In genomic region chr1:18913065-18913502, GRCh38 we compare ENCODE assay signal across 8 cellular contexts. TPM values are rescaled to one million over a fixed set of nuclear protein-coding genes. Genes with fewer than 3 reads are reported as not detected.
DNase-seq lines count a peak whose midpoint lies in the region; ATAC-seq and TF ChIP-seq lines count a peak whose summit lies in the region.

No MANE protein-coding gene starts in this region.

- WGBS in liver = 20% methylated on average over 14 of the region's 14 CpGs

- peak; percentile 43 for DNase-seq in AG04450 (ENCODE audit: low read depth, low spot score)
- peak; percentile 59 for DNase-seq in NCI-H2227 treated with DMSO at 0.1 percent for 48 hours (lab: John Stamatoyannopoulos, UW)
- peak; percentile 85 for DNase-seq in activated CD4-positive, alpha-beta T cell treated with anti-CD3 and anti-CD28 coated beads for 48 hours
- DNase-seq in stimulated activated CD4-positive, alpha-beta T cell treated with anti-CD3 and anti-CD28 coated beads, Interleukin-4, amount 100 ng/mL, for 48 hours (ENCODE audit: low read depth in 2 of 2) = peak; percentile 73 to 74
- no peak for DNase-seq in NCI-H2029 (lab: John Stamatoyannopoulos, UW)

- H3K4me1 ChIP-seq in liver (ENCODE audit: control insufficient read depth in 4 of 4, insufficient read depth in 4 of 4, low read length in 3 of 4) = peaks cover 0 to 4% (median 2%) of the 10 kb centered on the region in 4 donors

- CTCF ChIA-PET in AG04450 (lab: Charles Lee) = interaction anchor here (0.6 to 5.2 kb wide), 62 partner anchors 8 to 327 kb away, joined by 3 to 82 read pairs (median 6); partner anchors contain the start of genes ALDH4A1 and IFFO2

- H3K36me3 ChIP-seq in liver (ENCODE audit: control insufficient read depth in 4 of 4, insufficient read depth in 3 of 4, low read depth in 1 of 4, low read length in 3 of 4) = peaks cover 0 to 49% (median 11%) of the 10 kb centered on the region in 4 donors

- H3K9me3 ChIP-seq in AG04450 (ENCODE audit: control insufficient read depth, insufficient read depth, low read length) (no peaks in the 10 kb centered on the region; the same call in 1 of the 2 replicates), liver (ENCODE audit: control insufficient read depth in 4 of 4, low read length in 3 of 4) (no peaks in the 10 kb centered on the region)

- H3K4me3 ChIP-seq in AG04450 (ENCODE audit: low read depth, low read length) (no peak overlapping the region), liver (ENCODE audit: low read depth in 1 of 3, low read length in 3 of 3) (no peak overlapping the region)

- TF ChIP-seq RAD21 in liver (IDR thresholded peaks at IDR 0.05) = peak; percentile 96 to 98

- POLR2A ChIA-PET in AG04450 (lab: Yijun Ruan, JAX) = interaction anchor here (0.6 to 0.8 kb wide), 2 partner anchors 15 to 178 kb away, joined by 3 read pairs; no protein-coding TSS in a partner anchor

- peak overlapping the region; percentile 33 for H3K27ac ChIP-seq in AG04450 (ENCODE audit: low read depth, low read length)
- H3K27ac ChIP-seq in cingulate gyrus (ENCODE audit: low read depth, low read length) = peak overlapping the region; percentile 39
- peak overlapping the region; percentile 29 to 42 for H3K27ac ChIP-seq in liver (ENCODE audit: low read depth in 1 of 2, low read length in 2 of 2)

- peak; percentile 100 for TF ChIP-seq CTCF in AG04450 (IDR thresholded peaks at IDR 0.05; ENCODE audit: low read depth, low read length)
- TF ChIP-seq CTCF in liver (IDR thresholded peaks at IDR 0.05; ENCODE audit: low read depth, low read length, missing input control) = peak; percentile 99

- H3K9ac ChIP-seq in liver (ENCODE audit: low read depth in 1 of 2, low read length in 2 of 2) = no peak overlapping the region

- H3K27me3 ChIP-seq in AG04450 (ENCODE audit: control insufficient read depth, insufficient read depth, low read length) (no peaks in the 10 kb centered on the region), liver (ENCODE audit: control insufficient read depth in 4 of 4, insufficient read depth in 4 of 4, low read length in 3 of 4) (no peaks in the 10 kb centered on the region)

- ATAC-seq in GM18909 (IDR thresholded peaks at IDR 0.05; ENCODE audit: poor library complexity, unreplicated experiment) = peak; percentile 60

TF ChIP-seq in liver, 16 proteins besides CTCF, POLR2A, EP300 and RAD21:
- TF ChIP-seq FOXA2 (IDR thresholded peaks at IDR 0.05) (no peak), GABPA (IDR thresholded peaks at IDR 0.05 in 1 of 2, conservative IDR thresholded peaks at IDR 0.05 in 1 of 2) (peak in 1 of 2 donors; percentile 51), HNF4A (conservative IDR thresholded peaks at IDR 0.05) (peak; percentile 8 to 45), RXRA (IDR thresholded peaks at IDR 0.05) (peak in 1 of 2 donors; percentile 30), YY1 (IDR thresholded peaks at IDR 0.05) (no peak), MAX (IDR thresholded peaks at IDR 0.05) (no peak)
- TF ChIP-seq, protein P1, sequence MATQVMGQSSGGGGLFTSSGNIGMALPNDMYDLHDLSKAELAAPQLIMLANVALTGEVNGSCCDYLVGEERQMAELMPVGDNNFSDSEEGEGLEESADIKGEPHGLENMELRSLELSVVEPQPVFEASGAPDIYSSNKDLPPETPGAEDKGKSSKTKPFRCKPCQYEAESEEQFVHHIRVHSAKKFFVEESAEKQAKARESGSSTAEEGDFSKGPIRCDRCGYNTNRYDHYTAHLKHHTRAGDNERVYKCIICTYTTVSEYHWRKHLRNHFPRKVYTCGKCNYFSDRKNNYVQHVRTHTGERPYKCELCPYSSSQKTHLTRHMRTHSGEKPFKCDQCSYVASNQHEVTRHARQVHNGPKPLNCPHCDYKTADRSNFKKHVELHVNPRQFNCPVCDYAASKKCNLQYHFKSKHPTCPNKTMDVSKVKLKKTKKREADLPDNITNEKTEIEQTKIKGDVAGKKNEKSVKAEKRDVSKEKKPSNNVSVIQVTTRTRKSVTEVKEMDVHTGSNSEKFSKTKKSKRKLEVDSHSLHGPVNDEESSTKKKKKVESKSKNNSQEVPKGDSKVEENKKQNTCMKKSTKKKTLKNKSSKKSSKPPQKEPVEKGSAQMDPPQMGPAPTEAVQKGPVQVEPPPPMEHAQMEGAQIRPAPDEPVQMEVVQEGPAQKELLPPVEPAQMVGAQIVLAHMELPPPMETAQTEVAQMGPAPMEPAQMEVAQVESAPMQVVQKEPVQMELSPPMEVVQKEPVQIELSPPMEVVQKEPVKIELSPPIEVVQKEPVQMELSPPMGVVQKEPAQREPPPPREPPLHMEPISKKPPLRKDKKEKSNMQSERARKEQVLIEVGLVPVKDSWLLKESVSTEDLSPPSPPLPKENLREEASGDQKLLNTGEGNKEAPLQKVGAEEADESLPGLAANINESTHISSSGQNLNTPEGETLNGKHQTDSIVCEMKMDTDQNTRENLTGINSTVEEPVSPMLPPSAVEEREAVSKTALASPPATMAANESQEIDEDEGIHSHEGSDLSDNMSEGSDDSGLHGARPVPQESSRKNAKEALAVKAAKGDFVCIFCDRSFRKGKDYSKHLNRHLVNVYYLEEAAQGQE (IDR thresholded peaks at IDR 0.05) = peak; percentile 10
TF ChIP-seq in liver: peak in this region for 4.

RNA-seq across cellular contexts. Expression of gene ALDH4A1, which starts 10.7 kb away (rescaled TPM):
- polyA plus RNA-seq in AG04450 (2011; rRNA removed) = 8.8 and 14.7 TPM in 2 replicates
- polyA minus RNA-seq in AG04450 (2011; rRNA and poly(A)+ RNA removed) = 8.3 and 10.4 TPM in 2 replicates
- 100 to 1,000 TPM; 162 to 287 TPM for total RNA-seq in liver
- 100 to 1,000 TPM; 201 to 424 TPM for polyA plus RNA-seq in liver

RNA-seq across cellular contexts. Expression of gene IFFO2, which starts 43.4 kb away (rescaled TPM):
- 6.8 and 7.8 TPM in 2 replicates for polyA plus RNA-seq in AG04450 (2011; rRNA removed)
- polyA minus RNA-seq in AG04450 (2011; rRNA and poly(A)+ RNA removed) = 13.7 and 15.2 TPM in 2 replicates
- total RNA-seq in liver = 1 to 10 TPM; 2.6 to 7.4 TPM
- 1 to 10 TPM in 1 of 2 donors, under 1 TPM in 1; 0.88 to 3.4 TPM for polyA plus RNA-seq in liver

RNA-seq across cellular contexts. Expression of gene TAS1R2, which starts 53.6 kb away (rescaled TPM):
- polyA plus RNA-seq in AG04450 (2011; rRNA removed) (not detected in 2 replicates), liver (not detected)
- not detected in 2 replicates for polyA minus RNA-seq in AG04450 (2011; rRNA and poly(A)+ RNA removed)
- total RNA-seq in liver = not detected

Comparison
In these comparisons a context has a peak if more than half of its experiments do, and no peak if none do; other contexts are left out.
1. RNA of gene ALDH4A1, which starts 10.7 kb away (polyA plus RNA-seq): 201 to 424 TPM in liver; 8.8 to 14.7 TPM in AG04450; every median in the first group is over 10 times any median in the second.
2. Peak in every context shown above with its lines, with median percentiles within 50 percentile points of each other: H3K27ac ChIP-seq.